In genomic region chr13:23427342-23428182, GRCh38 we compare ENCODE assay signal across 1 cellular context.
TF ChIP-seq lines count a peak whose summit lies in the region.

No MANE protein-coding gene starts in this region.

TF ChIP-seq in HepG2, 621 proteins besides CTCF, POLR2A, EP300 and RAD21 (continued from another document):
- no peak for TF ChIP-seq SNAPC5 (CRISPR knock-in tag; IDR thresholded peaks at IDR 0.05; ENCODE audit: borderline replicate concordance)
- no peak for TF ChIP-seq PBX2 (CRISPR knock-in tag; IDR thresholded peaks at IDR 0.05)
- TF ChIP-seq GPN1 (CRISPR knock-in tag; IDR thresholded peaks at IDR 0.05; ENCODE audit: borderline replicate concordance), result no peak
- TF ChIP-seq SNAPC2 (CRISPR knock-in tag; IDR thresholded peaks at IDR 0.05), result no peak
- TF ChIP-seq SCMH1 (CRISPR knock-in tag; IDR thresholded peaks at IDR 0.05; ENCODE audit: borderline replicate concordance), result no peak
- no peak for TF ChIP-seq PCBP1 (IDR thresholded peaks at IDR 0.05; ENCODE audit: borderline replicate concordance, low read depth, low read length)
- TF ChIP-seq HMGA1 (CRISPR knock-in tag; conservative IDR thresholded peaks at IDR 0.05), result no peak
- no peak for TF ChIP-seq ZNF282 (IDR thresholded peaks at IDR 0.05; ENCODE audit: partially characterized antibody)
- no peak for TF ChIP-seq GABPA (IDR thresholded peaks at IDR 0.05; ENCODE audit: low read depth, low read length)
- no peak for TF ChIP-seq GABPA (CRISPR knock-in tag; IDR thresholded peaks at IDR 0.05; ENCODE audit: low read depth)
- no peak for TF ChIP-seq ZBTB38 (CRISPR knock-in tag; IDR thresholded peaks at IDR 0.05)
- TF ChIP-seq ZFP36L1 (CRISPR knock-in tag; IDR thresholded peaks at IDR 0.05), result no peak
- no peak for TF ChIP-seq MIER3 (CRISPR knock-in tag; IDR thresholded peaks at IDR 0.05; ENCODE audit: borderline replicate concordance)
- TF ChIP-seq SUZ12 (IDR thresholded peaks at IDR 0.05; ENCODE audit: low read depth, low read length), result no peak
- no peak for TF ChIP-seq HNF1B (CRISPR knock-in tag; IDR thresholded peaks at IDR 0.05)
